Comparison of ENCODE assay signal across 7 cellular contexts in the genomic region with DNA sequence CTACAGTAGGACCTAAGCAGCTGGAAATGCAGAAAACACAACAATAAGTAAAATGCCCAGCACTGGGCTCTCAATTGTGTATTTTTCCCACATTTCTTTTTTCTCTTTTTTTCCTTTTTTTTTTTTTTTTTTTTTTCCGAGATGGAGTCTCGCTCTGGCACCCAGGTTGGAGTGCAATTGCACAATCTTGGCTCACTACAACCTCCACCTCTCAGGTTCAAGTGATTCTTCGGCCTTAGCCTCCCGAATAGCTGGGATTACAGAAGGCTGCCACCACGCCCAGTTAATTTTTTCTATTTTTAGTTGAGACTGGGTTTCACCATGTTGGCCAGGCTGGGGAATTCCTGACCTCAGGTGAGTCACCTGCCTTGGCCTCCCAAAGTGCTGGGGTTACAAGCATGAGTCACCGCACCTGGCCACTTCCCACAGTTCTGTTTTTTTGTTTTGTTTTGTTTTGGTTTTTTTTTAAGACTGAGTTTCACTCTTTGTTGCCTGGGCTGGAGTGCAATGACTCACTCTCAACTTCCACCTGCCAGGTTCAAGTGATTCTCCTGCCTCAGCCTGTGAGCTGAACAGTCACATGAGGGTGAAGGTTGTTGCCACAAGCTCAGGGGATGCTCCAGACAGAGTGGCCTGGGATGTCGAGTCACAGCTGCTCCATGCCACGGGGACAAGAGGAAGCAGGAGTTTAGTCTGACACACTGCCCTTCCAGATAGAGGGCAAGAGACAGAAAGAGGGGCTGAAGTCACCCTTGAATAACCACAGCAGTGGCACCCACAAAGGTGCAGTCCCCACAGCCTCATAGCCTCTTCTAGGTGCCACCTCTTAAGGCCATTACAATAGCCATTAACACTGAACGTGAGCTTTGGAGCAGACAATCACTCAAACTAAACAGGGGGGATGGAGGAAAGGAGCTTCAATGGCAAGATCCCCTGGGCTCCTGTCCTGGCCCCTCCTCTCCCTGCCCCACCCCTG. TPM values are rescaled to one million over a fixed set of nuclear protein-coding genes. Genes with fewer than 3 reads are reported as not detected.
DNase-seq lines count a peak whose midpoint lies in the region; ATAC-seq and TF ChIP-seq lines count a peak whose summit lies in the region.
"Not testable (repeated sequence)": the region's sequence is repeated elsewhere in the genome, so short reads cannot be mapped to it uniquely, and the experiment has no call there.

No MANE protein-coding gene starts in this region.

- H3K23ac ChIP-seq in IMR-90 (ENCODE audit: low read depth, low read length) = not testable (repeated sequence)

- H3K27me3 ChIP-seq in IMR-90 (ENCODE audit: control insufficient read depth, insufficient read depth, low read length) = not testable (repeated sequence)

- not testable (repeated sequence) for H3K9me3 ChIP-seq in IMR-90 (ENCODE audit: control insufficient read depth, insufficient read depth, low read length)

- BruUV-seq in IMR-90 (replicated peaks; lab: Mats Ljungman, UMichigan) = not testable (repeated sequence)

- H2BK15ac ChIP-seq in IMR-90 (ENCODE audit: low read depth, low read length) = not testable (repeated sequence)

- H3K79me1 ChIP-seq in IMR-90 (ENCODE audit: low read depth in 1 of 2, low read length in 2 of 2) = peaks cover 4 to 10% of the 10 kb centered on the region in 2 experiments; a peak in 2 of 4 replicates

- not testable (repeated sequence) for H2AFZ ChIP-seq in IMR-90 (replicated peaks; ENCODE audit: low read length, poor library complexity)

- dilution Hi-C loops in IMR-90 (cut with HindIII; ENCODE audit: low sequenced_read_pairs, unreplicated experiment) = not testable (repeated sequence)

- DNase-seq in IMR-90 (peak; percentile 35), SHP77 (lab: John Stamatoyannopoulos, UW) (peak; percentile 36 to 55)
- DNase-seq in activated T-cell treated with anti-CD3 and anti-CD28 coated beads, Interleukin-2, amount 50 U/mL, for 4 hours = peak; percentile 75
- peak; percentile 89 for DNase-seq in stimulated activated CD4-positive, alpha-beta T cell treated with anti-CD3 and anti-CD28 coated beads, Interleukin-15, amount 100 ng/mL, for 24 hours

- peak; percentile 75 for ATAC-seq in GM18870 (IDR thresholded peaks at IDR 0.05; ENCODE audit: unreplicated experiment)
- ATAC-seq in HG02763 (IDR thresholded peaks at IDR 0.05; ENCODE audit: unreplicated experiment) = peak; percentile 70
- not testable (repeated sequence) for ATAC-seq in IMR-90 (ENCODE audit: low read depth)
- peak; percentile 89 to 91 for ATAC-seq in activated T-cell treated with anti-CD3 and anti-CD28 coated beads, Interleukin-2, amount 50 U/mL, for 4 hours
- peak; percentile 80 for ATAC-seq in esophagus mucosa

- TF ChIP-seq POLR2A in IMR-90 (IDR thresholded peaks at IDR 0.05; ENCODE audit: low read depth, low read length) = not testable (repeated sequence)

- POLR2A ChIA-PET in IMR-90 (lab: Charles Lee; ENCODE audit: unreplicated experiment) = not testable (repeated sequence)

- H3K14ac ChIP-seq in IMR-90 (replicated peaks; ENCODE audit: low read depth, low read length) = not testable (repeated sequence)

- peak overlapping the region; percentile 42 for H2AK9ac ChIP-seq in IMR-90 (replicated peaks; ENCODE audit: low read depth, low read length, poor library complexity)

- not testable (repeated sequence) for H3K4me1 ChIP-seq in IMR-90 (ENCODE audit: control insufficient read depth, insufficient read depth, low read length)

- not testable (repeated sequence) for H3K9ac ChIP-seq in IMR-90 (ENCODE audit: low read depth, low read length)

- peaks cover 44% of the 10 kb centered on the region for H3K4me1 Mint-ChIP-seq in activated T-cell treated with anti-CD3 and anti-CD28 coated beads, Interleukin-2, amount 50 U/mL, for 4 hours (ENCODE audit: low read depth)

- WGBS in IMR-90 (ENCODE audit: extremely low coverage in 2 of 2, insufficient read length in 1 of 2), 2 experiments = 100% methylated on average over 1 of the region's 9 CpGs; no CpG with 5 or more reads in 1 of the 2 experiments

- not testable (repeated sequence) for H3K4me2 ChIP-seq in IMR-90 (ENCODE audit: low read depth, low read length)

- not testable (repeated sequence) for H4K20me1 ChIP-seq in IMR-90 (ENCODE audit: insufficient read depth, low read length)

- not testable (repeated sequence) for TF ChIP-seq CTCF in IMR-90 (conservative IDR thresholded peaks at IDR 0.05; ENCODE audit: low read depth, low read length)

- not testable (repeated sequence) for TF ChIP-seq RAD21 in IMR-90 (IDR thresholded peaks at IDR 0.05; ENCODE audit: low read length)

- not testable (repeated sequence) for H4K8ac ChIP-seq in IMR-90 (ENCODE audit: low read depth in 2 of 2, low read length in 2 of 2)

- not testable (repeated sequence) for H3K4me3 ChIP-seq in IMR-90 (ENCODE audit: insufficient read depth, low read depth, low read length)

- not testable (repeated sequence) for H2BK20ac ChIP-seq in IMR-90 (ENCODE audit: low read depth, low read length)

- not testable (repeated sequence) for H2AK5ac ChIP-seq in IMR-90 (ENCODE audit: low read depth, low read length)

- H3K56ac ChIP-seq in IMR-90 (ENCODE audit: extremely low read depth, insufficient read depth, low read length) = not testable (repeated sequence)

- CTCF ChIA-PET in IMR-90 (lab: Yijun Ruan, JAX) = not testable (repeated sequence)

- H2BK5ac ChIP-seq in IMR-90 (ENCODE audit: low read depth, low read length, poor library complexity, severe bottlenecking) = not testable (repeated sequence)

- intact Hi-C loops in IMR-90 (cut with micrococcal nuclease) = loop anchor here (5.0 kb wide), 1 partner anchor 113 kb away; a partner anchor contains a TSS

- not testable (repeated sequence) for H3K4me3 Mint-ChIP-seq in activated T-cell treated with anti-CD3 and anti-CD28 coated beads, Interleukin-2, amount 50 U/mL, for 4 hours

- not testable (repeated sequence) for H3K4ac ChIP-seq in IMR-90 (ENCODE audit: low read depth, low read length)

- in situ Hi-C loops in IMR-90 (cut with MboI; ENCODE audit: low sequenced_read_pairs) = not testable (repeated sequence)

- not testable (repeated sequence) for H3K36me3 ChIP-seq in IMR-90 (ENCODE audit: control insufficient read depth, insufficient read depth, low read length)

- not testable (repeated sequence) for H3K27ac ChIP-seq in IMR-90 (ENCODE audit: insufficient read depth, low read length)

- H3K27me3 Mint-ChIP-seq in activated T-cell treated with anti-CD3 and anti-CD28 coated beads, Interleukin-2, amount 50 U/mL, for 4 hours (ENCODE audit: low read depth) = not testable (repeated sequence)

- H2BK120ac ChIP-seq in IMR-90 (ENCODE audit: low read depth, low read length) = not testable (repeated sequence)

- H3K18ac ChIP-seq in IMR-90 (ENCODE audit: low read depth, low read length) = not testable (repeated sequence)

- not testable (repeated sequence) for H4K91ac ChIP-seq in IMR-90 (ENCODE audit: insufficient read depth, low read depth, low read length)

- H3K36me3 Mint-ChIP-seq in activated T-cell treated with anti-CD3 and anti-CD28 coated beads, Interleukin-2, amount 50 U/mL, for 4 hours (ENCODE audit: insufficient read depth) = not testable (repeated sequence)

- not testable (repeated sequence) for H3K9me1 ChIP-seq in IMR-90 (ENCODE audit: insufficient read depth, low read length)

- H3K9me3 Mint-ChIP-seq in activated T-cell treated with anti-CD3 and anti-CD28 coated beads, Interleukin-2, amount 50 U/mL, for 4 hours = not testable (repeated sequence)

- not testable (repeated sequence) for H4K5ac ChIP-seq in IMR-90 (ENCODE audit: low read depth, low read length)

TF ChIP-seq in IMR-90, 13 proteins besides CTCF, POLR2A, EP300 and RAD21:
- TF ChIP-seq FOS (IDR thresholded peaks at IDR 0.05; ENCODE audit: low read depth, low read length) = peak; percentile 25; the same call in 1 of the 2 replicates

RNA-seq across cellular contexts. Expression of a gene that starts 2.9 kb away (rescaled TPM):
- total RNA-seq in IMR-90 (2012; rRNA removed) (17.2 and 17.6 TPM in 2 replicates), esophagus mucosa (5.0 TPM)
- polyA plus RNA-seq in IMR-90 (2012; rRNA removed) = 34.2 and 35.1 TPM in 2 replicates
- 19.0 and 30.1 TPM in 2 replicates for polyA plus RNA-seq in IMR-90 (2012; cell fraction: cytosol; rRNA removed)
- polyA plus RNA-seq in IMR-90 (2012; cell fraction: nucleus; rRNA removed; ENCODE audit: low replicate concordance) = 11.0 and 11.8 TPM in 2 replicates
- total RNA-seq in activated T-cell treated with anti-CD3 and anti-CD28 coated beads, Interleukin-2, amount 50 U/mL, for 4 hours = 1 to 10 TPM; 1.1 to 2.1 (median 1.2) TPM

RNA-seq across cellular contexts. Expression of a gene that starts 27.7 kb away (rescaled TPM):
- not detected in 2 replicates for total RNA-seq in IMR-90 (2012; rRNA removed)
- not detected in 2 replicates for polyA plus RNA-seq in IMR-90 (2012; rRNA removed)
- not detected in 2 replicates for polyA plus RNA-seq in IMR-90 (2012; cell fraction: cytosol; rRNA removed)
- polyA plus RNA-seq in IMR-90 (2012; cell fraction: nucleus; rRNA removed; ENCODE audit: low replicate concordance) = not detected in 2 replicates
- total RNA-seq in activated T-cell treated with anti-CD3 and anti-CD28 coated beads, Interleukin-2, amount 50 U/mL, for 4 hours = under 1 TPM in 1 of 3 donors, not detected in 2; 0.13 TPM
- total RNA-seq in esophagus mucosa = 5.3 TPM

RNA-seq across cellular contexts. Expression of a gene that starts 29.0 kb away (rescaled TPM):
- total RNA-seq in IMR-90 (2012; rRNA removed) (5.6 and 6.6 TPM in 2 replicates), esophagus mucosa (29.8 TPM)
- 26.7 and 32.0 TPM in 2 replicates for polyA plus RNA-seq in IMR-90 (2012; rRNA removed)
- polyA plus RNA-seq in IMR-90 (2012; cell fraction: cytosol; rRNA removed) = 21.9 and 31.4 TPM in 2 replicates
- 17.7 and 30.2 TPM in 2 replicates for polyA plus RNA-seq in IMR-90 (2012; cell fraction: nucleus; rRNA removed; ENCODE audit: low replicate concordance)
- total RNA-seq in activated T-cell treated with anti-CD3 and anti-CD28 coated beads, Interleukin-2, amount 50 U/mL, for 4 hours = 10 to 100 TPM; 33.6 to 53.7 (median 51.2) TPM

RNA-seq across cellular contexts. Expression of a gene that starts 35.9 kb away (rescaled TPM):
- 0.54 and 0.56 TPM in 2 replicates for total RNA-seq in IMR-90 (2012; rRNA removed)
- polyA plus RNA-seq in IMR-90 (2012; rRNA removed) = 0.44 and 0.51 TPM in 2 replicates
- 0.11 and 0.20 TPM in 2 replicates for polyA plus RNA-seq in IMR-90 (2012; cell fraction: cytosol; rRNA removed)
- 2.5 and 3.7 TPM in 2 replicates for polyA plus RNA-seq in IMR-90 (2012; cell fraction: nucleus; rRNA removed; ENCODE audit: low replicate concordance)
- 10 to 100 TPM; 14.3 to 19.4 (median 18.3) TPM for total RNA-seq in activated T-cell treated with anti-CD3 and anti-CD28 coated beads, Interleukin-2, amount 50 U/mL, for 4 hours
- total RNA-seq in esophagus mucosa = 0.40 TPM

RNA-seq across cellular contexts. Expression of a gene that starts 55.6 kb away (rescaled TPM):
- total RNA-seq in IMR-90 (2012; rRNA removed) (3.4 and 4.2 TPM in 2 replicates), esophagus mucosa (3.1 TPM)
- polyA plus RNA-seq in IMR-90 (2012; rRNA removed) = 8.3 and 9.1 TPM in 2 replicates
- 9.6 and 12.9 TPM in 2 replicates for polyA plus RNA-seq in IMR-90 (2012; cell fraction: cytosol; rRNA removed)
- polyA plus RNA-seq in IMR-90 (2012; cell fraction: nucleus; rRNA removed; ENCODE audit: low replicate concordance) = 4.2 and 4.6 TPM in 2 replicates
- 10 to 100 TPM in 1 of 3 donors, 1 to 10 TPM in 2; 8.3 to 12.3 (median 8.7) TPM for total RNA-seq in activated T-cell treated with anti-CD3 and anti-CD28 coated beads, Interleukin-2, amount 50 U/mL, for 4 hours

Comparison
In these comparisons a context has a peak if more than half of its experiments do, and no peak if none do; other contexts are left out.
1. DNase-seq: peak in every context shown above with its lines; median percentile 89 in stimulated activated CD4-positive, alpha-beta T cell treated with anti-CD3 and anti-CD28 coated beads, Interleukin-15, amount 100 ng/mL, for 24 hours; 75 in activated T-cell treated with anti-CD3 and anti-CD28 coated beads, Interleukin-2, amount 50 U/mL, for 4 hours; 46 in SHP77; 35 in IMR-90.